In the genomic region with DNA sequence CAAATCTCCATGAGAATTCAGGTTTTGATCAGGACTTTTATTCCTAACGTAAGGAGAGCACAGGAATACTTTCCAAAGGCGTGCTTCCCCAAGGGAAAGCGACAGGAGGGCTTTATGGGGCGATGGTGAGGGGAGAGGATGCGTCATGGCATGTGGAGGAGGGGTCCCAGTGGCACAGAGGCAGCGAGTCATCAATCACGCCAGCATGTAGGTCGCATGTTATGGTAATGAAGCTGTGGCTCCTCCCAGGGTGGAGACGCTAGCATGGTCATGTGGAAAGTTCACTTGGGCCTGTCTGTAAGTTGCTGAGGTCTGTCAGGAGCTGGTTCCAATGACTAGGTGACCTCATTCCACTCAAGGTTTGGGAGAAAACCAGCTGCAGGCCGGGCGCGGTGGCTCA, we compare ENCODE assay signal across 1 cellular context.
A peak's percentile ranks its signal among the peaks of the same experiment; 100 is the strongest.
TF ChIP-seq lines count a peak whose summit lies in the region.

No MANE protein-coding gene starts in this region.

TF ChIP-seq in K562, 482 proteins besides CTCF, POLR2A, EP300 and RAD21:
- no peak for TF ChIP-seq BCOR (IDR thresholded peaks at IDR 0.05)
- TF ChIP-seq, protein P1, sequence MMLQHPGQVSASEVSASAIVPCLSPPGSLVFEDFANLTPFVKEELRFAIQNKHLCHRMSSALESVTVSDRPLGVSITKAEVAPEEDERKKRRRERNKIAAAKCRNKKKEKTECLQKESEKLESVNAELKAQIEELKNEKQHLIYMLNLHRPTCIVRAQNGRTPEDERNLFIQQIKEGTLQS (IDR thresholded peaks at IDR 0.05), result 0 out of 2 replicates have a peak, but pooled peaks have one; percentile 10
- TF ChIP-seq, protein P1 (CRISPR knock-in tag; conservative IDR thresholded peaks at IDR 0.05), result no peak
- no peak for TF ChIP-seq CHD4 (IDR thresholded peaks at IDR 0.05; ENCODE audit: insufficient read depth, insufficient replicate concordance, low read depth, low read length, poor library complexity, severe bottlenecking)
- TF ChIP-seq, protein P2, sequence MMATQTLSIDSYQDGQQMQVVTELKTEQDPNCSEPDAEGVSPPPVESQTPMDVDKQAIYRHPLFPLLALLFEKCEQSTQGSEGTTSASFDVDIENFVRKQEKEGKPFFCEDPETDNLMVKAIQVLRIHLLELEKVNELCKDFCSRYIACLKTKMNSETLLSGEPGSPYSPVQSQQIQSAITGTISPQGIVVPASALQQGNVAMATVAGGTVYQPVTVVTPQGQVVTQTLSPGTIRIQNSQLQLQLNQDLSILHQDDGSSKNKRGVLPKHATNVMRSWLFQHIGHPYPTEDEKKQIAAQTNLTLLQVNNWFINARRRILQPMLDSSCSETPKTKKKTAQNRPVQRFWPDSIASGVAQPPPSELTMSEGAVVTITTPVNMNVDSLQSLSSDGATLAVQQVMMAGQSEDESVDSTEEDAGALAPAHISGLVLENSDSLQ (IDR thresholded peaks at IDR 0.05), result peak; percentile 54; the same call in 1 of the 2 replicates
- no peak for TF ChIP-seq ZC3H8 (IDR thresholded peaks at IDR 0.05)
- TF ChIP-seq ZSCAN29 (IDR thresholded peaks at IDR 0.05), result no peak
- TF ChIP-seq, protein P3, sequence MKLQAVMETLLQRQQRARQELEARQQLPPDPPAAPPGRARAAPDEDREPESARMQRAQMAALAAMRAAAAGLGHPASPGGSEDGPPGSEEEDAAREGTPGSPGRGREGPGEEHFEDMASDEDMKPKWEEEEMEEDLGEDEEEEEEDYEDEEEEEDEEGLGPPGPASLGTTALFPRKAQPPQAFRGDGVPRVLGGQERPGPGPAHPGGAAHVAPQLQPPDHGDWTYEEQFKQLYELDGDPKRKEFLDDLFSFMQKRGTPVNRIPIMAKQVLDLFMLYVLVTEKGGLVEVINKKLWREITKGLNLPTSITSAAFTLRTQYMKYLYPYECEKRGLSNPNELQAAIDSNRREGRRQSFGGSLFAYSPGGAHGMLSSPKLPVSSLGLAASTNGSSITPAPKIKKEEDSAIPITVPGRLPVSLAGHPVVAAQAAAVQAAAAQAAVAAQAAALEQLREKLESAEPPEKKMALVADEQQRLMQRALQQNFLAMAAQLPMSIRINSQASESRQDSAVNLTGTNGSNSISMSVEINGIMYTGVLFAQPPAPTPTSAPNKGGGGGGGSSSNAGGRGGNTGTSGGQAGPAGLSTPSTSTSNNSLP (IDR thresholded peaks at IDR 0.05; ENCODE audit: borderline replicate concordance, low read depth, low read length), result no peak
- peak; percentile 69 for TF ChIP-seq MEIS2 (IDR thresholded peaks at IDR 0.05; ENCODE audit: partially characterized antibody)
- TF ChIP-seq, protein P4, sequence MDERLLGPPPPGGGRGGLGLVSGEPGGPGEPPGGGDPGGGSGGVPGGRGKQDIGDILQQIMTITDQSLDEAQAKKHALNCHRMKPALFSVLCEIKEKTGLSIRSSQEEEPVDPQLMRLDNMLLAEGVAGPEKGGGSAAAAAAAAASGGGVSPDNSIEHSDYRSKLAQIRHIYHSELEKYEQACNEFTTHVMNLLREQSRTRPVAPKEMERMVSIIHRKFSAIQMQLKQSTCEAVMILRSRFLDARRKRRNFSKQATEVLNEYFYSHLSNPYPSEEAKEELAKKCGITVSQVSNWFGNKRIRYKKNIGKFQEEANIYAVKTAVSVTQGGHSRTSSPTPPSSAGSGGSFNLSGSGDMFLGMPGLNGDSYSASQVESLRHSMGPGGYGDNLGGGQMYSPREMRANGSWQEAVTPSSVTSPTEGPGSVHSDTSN (CRISPR knock-in tag; IDR thresholded peaks at IDR 0.05; ENCODE audit: low read depth), result no peak
- TF ChIP-seq, protein P4 (tag; conservative IDR thresholded peaks at IDR 0.05; ENCODE audit: low read depth), result peak; percentile 53
- TF ChIP-seq, protein P5, sequence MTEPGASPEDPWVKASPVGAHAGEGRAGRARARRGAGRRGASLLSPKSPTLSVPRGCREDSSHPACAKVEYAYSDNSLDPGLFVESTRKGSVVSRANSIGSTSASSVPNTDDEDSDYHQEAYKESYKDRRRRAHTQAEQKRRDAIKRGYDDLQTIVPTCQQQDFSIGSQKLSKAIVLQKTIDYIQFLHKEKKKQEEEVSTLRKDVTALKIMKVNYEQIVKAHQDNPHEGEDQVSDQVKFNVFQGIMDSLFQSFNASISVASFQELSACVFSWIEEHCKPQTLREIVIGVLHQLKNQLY (CRISPR knock-in tag; conservative IDR thresholded peaks at IDR 0.05), result no peak
- TF ChIP-seq, protein P6, sequence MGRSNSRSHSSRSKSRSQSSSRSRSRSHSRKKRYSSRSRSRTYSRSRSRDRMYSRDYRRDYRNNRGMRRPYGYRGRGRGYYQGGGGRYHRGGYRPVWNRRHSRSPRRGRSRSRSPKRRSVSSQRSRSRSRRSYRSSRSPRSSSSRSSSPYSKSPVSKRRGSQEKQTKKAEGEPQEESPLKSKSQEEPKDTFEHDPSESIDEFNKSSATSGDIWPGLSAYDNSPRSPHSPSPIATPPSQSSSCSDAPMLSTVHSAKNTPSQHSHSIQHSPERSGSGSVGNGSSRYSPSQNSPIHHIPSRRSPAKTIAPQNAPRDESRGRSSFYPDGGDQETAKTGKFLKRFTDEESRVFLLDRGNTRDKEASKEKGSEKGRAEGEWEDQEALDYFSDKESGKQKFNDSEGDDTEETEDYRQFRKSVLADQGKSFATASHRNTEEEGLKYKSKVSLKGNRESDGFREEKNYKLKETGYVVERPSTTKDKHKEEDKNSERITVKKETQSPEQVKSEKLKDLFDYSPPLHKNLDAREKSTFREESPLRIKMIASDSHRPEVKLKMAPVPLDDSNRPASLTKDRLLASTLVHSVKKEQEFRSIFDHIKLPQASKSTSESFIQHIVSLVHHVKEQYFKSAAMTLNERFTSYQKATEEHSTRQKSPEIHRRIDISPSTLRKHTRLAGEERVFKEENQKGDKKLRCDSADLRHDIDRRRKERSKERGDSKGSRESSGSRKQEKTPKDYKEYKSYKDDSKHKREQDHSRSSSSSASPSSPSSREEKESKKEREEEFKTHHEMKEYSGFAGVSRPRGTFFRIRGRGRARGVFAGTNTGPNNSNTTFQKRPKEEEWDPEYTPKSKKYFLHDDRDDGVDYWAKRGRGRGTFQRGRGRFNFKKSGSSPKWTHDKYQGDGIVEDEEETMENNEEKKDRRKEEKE (IDR thresholded peaks at IDR 0.05; ENCODE audit: borderline replicate concordance in 1 of 2, control insufficient read depth in 1 of 2, low read depth in 2 of 2, low read length in 1 of 2), result no peak
- TF ChIP-seq NCOA1 (IDR thresholded peaks at IDR 0.05; ENCODE audit: low read depth), result no peak
TF ChIP-seq in K562: peak in this region for 4.
